9 cellular contexts compared by ENCODE assay signal in the genomic region with DNA sequence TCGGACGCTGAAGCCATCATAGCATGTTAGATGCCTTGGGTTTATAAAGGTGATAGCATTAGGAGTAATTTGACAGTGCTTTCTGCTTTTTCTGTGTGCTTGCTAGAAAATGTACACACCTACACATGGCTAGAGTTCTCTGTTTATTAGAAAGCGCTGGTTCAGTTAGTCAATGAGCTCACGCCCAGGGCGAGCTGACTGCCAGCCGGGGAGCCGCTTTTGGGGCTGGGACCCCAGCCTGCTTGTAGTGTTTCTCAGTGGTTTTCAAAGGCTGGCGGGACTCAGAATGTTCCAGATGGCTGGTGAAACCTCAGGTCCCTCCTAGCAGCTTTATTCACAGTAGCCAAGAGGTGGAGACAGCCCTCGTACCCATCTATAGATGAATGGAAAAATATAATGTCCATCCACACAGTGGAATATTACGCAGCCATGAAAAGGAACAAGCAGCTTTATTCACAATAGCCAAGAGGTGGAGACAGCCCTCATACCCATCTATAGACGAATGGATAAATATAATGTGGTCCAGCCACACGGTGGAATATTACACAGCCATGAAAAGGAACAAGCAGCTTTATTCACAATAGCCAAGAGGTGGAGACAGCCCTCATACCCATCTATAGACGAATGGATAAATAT. TPM values are rescaled to one million over a fixed set of nuclear protein-coding genes. Genes with fewer than 3 reads are reported as not detected.
DNase-seq lines count a peak whose midpoint lies in the region; ATAC-seq and TF ChIP-seq lines count a peak whose summit lies in the region.
"Not testable (repeated sequence)": the region's sequence is repeated elsewhere in the genome, so short reads cannot be mapped to it uniquely, and the experiment has no call there.
"Had no signal": no experiment of that assay in that cellular context is flagged by ENCODE, and none has a peak within 500 bp of the region (broad histone marks: within the 10 kb centered on the region; RNA-seq: fewer than 3 reads in every experiment).

No MANE protein-coding gene starts in this region.

- peak; percentile 70 for DNase-seq in CD1c-positive myeloid dendritic cell (ENCODE audit: extremely low spot score)
- DNase-seq in PC-9: not testable (repeated sequence)

- not testable (repeated sequence) for H3K9me3 Mint-ChIP-seq in activated naive CD8-positive, alpha-beta T cell (ENCODE audit: low read depth)

- H3K4me3 Mint-ChIP-seq in activated naive CD8-positive, alpha-beta T cell: peak overlapping the region; percentile 89

- intact Hi-C loops in PC-9 (cut with micrococcal nuclease; ENCODE audit: unreplicated experiment): not testable (repeated sequence)

- H4K20me1 ChIP-seq in PC-9 (ENCODE audit: insufficient read depth): not testable (repeated sequence)

- peaks cover 17% of the 10 kb centered on the region for H3K4me1 Mint-ChIP-seq in activated naive CD8-positive, alpha-beta T cell (ENCODE audit: low read depth)

- H2AFZ ChIP-seq in PC-9: not testable (repeated sequence)

- H3K27ac ChIP-seq in PC-9: not testable (repeated sequence)
- H3K27ac ChIP-seq in gastroesophageal sphincter (peak overlapping the region in 3 of 4 donors; percentile 56 to 80 (median 73)), muscle layer of duodenum (ENCODE audit: low read length) (peak overlapping the region; percentile 57), stomach smooth muscle (ENCODE audit: low read length) (peak overlapping the region; percentile 64)

- H3K36me3 ChIP-seq in PC-9 (ENCODE audit: low read depth); muscle layer of duodenum (ENCODE audit: control insufficient read depth in 1 of 2, insufficient read depth in 2 of 2, low read length in 2 of 2); stomach smooth muscle (ENCODE audit: control insufficient read depth in 2 of 2, insufficient read depth in 2 of 2, low read length in 2 of 2): not testable (repeated sequence)
- H3K36me3 ChIP-seq in gastroesophageal sphincter: peaks cover 0 to 10% of the 10 kb centered on the region in 2 donors

- H3K27me3 ChIP-seq in PC-9 (ENCODE audit: insufficient read depth, low read depth); gastroesophageal sphincter; muscle layer of duodenum (ENCODE audit: low read depth, low read length); stomach smooth muscle (ENCODE audit: control insufficient read depth in 1 of 2, insufficient read depth in 2 of 2, low read length in 2 of 2): not testable (repeated sequence)

- H3K9me2 ChIP-seq in PC-9 (ENCODE audit: insufficient read depth): not testable (repeated sequence)

- TF ChIP-seq POLR2A in gastroesophageal sphincter (IDR thresholded peaks at IDR 0.05): not testable (repeated sequence)

- not testable (repeated sequence) for BruUV-seq in PC-9 (replicated peaks; lab: Mats Ljungman, UMichigan)

- 56 to 73% methylated on average over 6 to 7 of the region's 13 CpGs for WGBS in gastroesophageal sphincter (ENCODE audit: low coverage in 1 of 2), 2 donors

- CTCF ChIA-PET in PC-9 (lab: Charles Lee): not testable (repeated sequence)

- TF ChIP-seq EP300 in gastroesophageal sphincter (IDR thresholded peaks at IDR 0.05): not testable (repeated sequence)

- not testable (repeated sequence) for H3K9me3 ChIP-seq in PC-9 (ENCODE audit: insufficient read depth, low read depth); muscle layer of duodenum (ENCODE audit: control insufficient read depth in 1 of 2, low read length in 2 of 2); stomach smooth muscle (ENCODE audit: control insufficient read depth in 2 of 2, low read length in 2 of 2)
- H3K9me3 ChIP-seq in gastroesophageal sphincter: peaks cover 0 to 13% (median 0%) of the 10 kb centered on the region in 3 donors

- POLR2A ChIA-PET in PC-9 (lab: Charles Lee; ENCODE audit: unreplicated experiment): not testable (repeated sequence)

- H3K27me3 Mint-ChIP-seq in activated naive CD8-positive, alpha-beta T cell: not testable (repeated sequence)

- not testable (repeated sequence) for TF ChIP-seq CTCF in PC-9 (conservative IDR thresholded peaks at IDR 0.05); gastroesophageal sphincter (IDR thresholded peaks at IDR 0.05)

- not testable (repeated sequence) for H3K27ac Mint-ChIP-seq in activated naive CD8-positive, alpha-beta T cell

- H3K4me2 ChIP-seq in PC-9: peak overlapping the region; percentile 69

- not testable (repeated sequence) for H3K36me3 Mint-ChIP-seq in activated naive CD8-positive, alpha-beta T cell

- H3K79me2 ChIP-seq in PC-9 (ENCODE audit: low read depth): not testable (repeated sequence)

- H3F3A ChIP-seq in PC-9 (ENCODE audit: insufficient read depth, low read depth): peaks cover 18% of the 10 kb centered on the region

- H3K4me3 ChIP-seq in PC-9: peak overlapping the region; percentile 47; the same call in 1 of the 2 replicates
- H3K4me3 ChIP-seq in gastroesophageal sphincter: peak overlapping the region; percentile 54 to 68
- H3K4me3 ChIP-seq in muscle layer of duodenum (ENCODE audit: low read depth in 1 of 2, low read length in 2 of 2): peak overlapping the region; percentile 61 to 76
- peak overlapping the region; percentile 44 to 82 for H3K4me3 ChIP-seq in stomach smooth muscle (ENCODE audit: low read length in 2 of 2)

- H3K4me1 ChIP-seq in PC-9 (replicated peaks; ENCODE audit: insufficient read depth) (peaks cover 13% of the 10 kb centered on the region; the same call in 1 of the 2 replicates), gastroesophageal sphincter (peaks cover 0 to 16% (median 0%) of the 10 kb centered on the region in 3 donors)
- H3K4me1 ChIP-seq in muscle layer of duodenum (ENCODE audit: control insufficient read depth in 1 of 2, insufficient read depth in 2 of 2, low read length in 2 of 2); stomach smooth muscle (ENCODE audit: control insufficient read depth, insufficient read depth, low read length): not testable (repeated sequence)

- ATAC-seq in GM19351 (IDR thresholded peaks at IDR 0.05; ENCODE audit: unreplicated experiment): peak; percentile 29
- ATAC-seq in HG02981 (IDR thresholded peaks at IDR 0.05; ENCODE audit: unreplicated experiment): peak; percentile 30
- not testable (repeated sequence) for ATAC-seq in gastroesophageal sphincter

- H3K9ac ChIP-seq in stomach smooth muscle (ENCODE audit: low read length in 2 of 2): peak overlapping the region; percentile 47 to 82

RNA-seq across cellular contexts. Expression of a gene that starts 0.7 kb away (rescaled TPM):
- total RNA-seq in PC-9 (2021) (not detected in 2 replicates), gastroesophageal sphincter (10 to 100 TPM in 1 of 4 donors, 1 to 10 TPM in 3; 3.6 to 10.2 (median 6.7) TPM)
- total RNA-seq: Daoy had no signal

RNA-seq across cellular contexts. Expression of a gene that starts 54.7 kb away (rescaled TPM):
- 178 and 212 TPM in 2 replicates for total RNA-seq in PC-9 (2021)
- 100 to 1,000 TPM; 204 to 408 (median 268) TPM for total RNA-seq in gastroesophageal sphincter
